ENCODE assay signal across 15 cellular contexts in the genomic region with DNA sequence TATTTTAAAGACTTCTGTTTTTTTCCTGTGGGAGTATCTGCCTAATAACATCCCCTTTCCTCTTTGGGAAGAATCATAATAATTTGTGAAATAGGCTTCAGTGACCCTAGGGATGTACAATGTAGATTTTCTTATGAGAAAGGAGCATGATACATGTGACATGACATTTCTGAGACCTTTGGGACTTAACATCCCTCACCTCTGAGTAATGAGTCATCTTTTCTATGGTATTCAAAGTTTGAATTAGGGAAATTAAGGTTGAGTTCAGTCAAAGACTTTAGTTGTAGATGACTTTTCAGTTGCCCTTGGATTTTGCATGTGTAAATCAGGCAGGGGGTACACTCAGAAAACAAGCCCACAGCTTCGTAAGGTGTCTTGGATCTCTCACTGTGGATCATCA. TPM values are rescaled to one million over a fixed set of nuclear protein-coding genes. Genes with fewer than 3 reads are reported as not detected.
DNase-seq lines count a peak whose midpoint lies in the region; ATAC-seq and TF ChIP-seq lines count a peak whose summit lies in the region.
"Had no signal": no experiment of that assay in that cellular context is flagged by ENCODE, and none has a peak within 500 bp of the region (broad histone marks: within the 10 kb centered on the region; RNA-seq: fewer than 3 reads in every experiment).

No MANE protein-coding gene starts in this region.

- peak; percentile 71 to 95 for ATAC-seq in activated naive CD4-positive, alpha-beta T cell treated with anti-CD3 and anti-CD28 coated beads, Interleukin-2, amount 50 U/mL, for 72 hours
- no peak for ATAC-seq in central memory CD8-positive, alpha-beta T cell (replicated peaks; ENCODE audit: extremely low read depth, poor library complexity, severe bottlenecking)
- no peak for ATAC-seq in esophagus mucosa

- 94 to 100% methylated on average over 1 of the region's 1 CpG for WGBS in tibial nerve, 2 donors

- no peak for DNase-seq in activated naive CD4-positive, alpha-beta T cell treated with anti-CD3 and anti-CD28 coated beads, Interleukin-2, amount 50 U/mL, for 72 hours (ENCODE audit: low spot score in 2 of 2)
- DNase-seq in activated naive CD4-positive, alpha-beta T cell treated with anti-CD3 and anti-CD28 coated beads, Interleukin-2, amount 50 U/mL, for 16 hours: no peak
- no peak for DNase-seq in central memory CD8-positive, alpha-beta T cell (ENCODE audit: low spot score in 2 of 2)
- DNase-seq in tibial nerve (ENCODE audit: low spot score in 2 of 2) (no peak), NCI-H748 treated with DMSO at 0.1 percent for 48 hours (lab: John Stamatoyannopoulos, UW) (no peak), GM19238 (ENCODE audit: insufficient read length, low spot score) (no peak)
- DNase-seq: activated CD4-positive, alpha-beta T cell treated with anti-CD3 and anti-CD28 coated beads for 48 hours; immature natural killer cell; NCI-H1105; NCI-H82 had no signal

- H3K4me1 ChIP-seq in muscle layer of duodenum (ENCODE audit: control insufficient read depth in 1 of 2, insufficient read depth in 2 of 2, low read length in 2 of 2) (peaks cover 20 to 27% of the 10 kb centered on the region in 2 donors), tibial nerve (peaks cover 0 to 83% (median 27%) of the 10 kb centered on the region in 4 donors)

- no peak for TF ChIP-seq EP300 in tibial nerve (IDR thresholded peaks at IDR 0.05)

- peaks cover 0 to 7% of the 10 kb centered on the region in 2 donors for H3K36me3 Mint-ChIP-seq in activated naive CD4-positive, alpha-beta T cell treated with anti-CD3 and anti-CD28 coated beads, Interleukin-2, amount 50 U/mL, for 72 hours
- H3K36me3 Mint-ChIP-seq in central memory CD8-positive, alpha-beta T cell (ENCODE audit: insufficient read depth): peaks cover 4% of the 10 kb centered on the region

- H3K9me3 ChIP-seq in muscle layer of duodenum (ENCODE audit: control insufficient read depth in 1 of 2, low read length in 2 of 2) (no peaks in the 10 kb centered on the region), tibial nerve (no peaks in the 10 kb centered on the region)

- H3K27ac Mint-ChIP-seq in activated naive CD4-positive, alpha-beta T cell treated with anti-CD3 and anti-CD28 coated beads, Interleukin-2, amount 50 U/mL, for 72 hours: peak overlapping the region in 1 of 2 donors; percentile 58
- peak overlapping the region; percentile 59 for H3K27ac Mint-ChIP-seq in central memory CD8-positive, alpha-beta T cell (ENCODE audit: low read depth)

- H3K27ac ChIP-seq in muscle layer of duodenum (ENCODE audit: low read length): peak overlapping the region; percentile 71
- peak overlapping the region; percentile 27 to 78 (median 60) for H3K27ac ChIP-seq in tibial nerve
- H3K27ac ChIP-seq: epithelial cell of prostate, SK-N-MC had no signal

- no peaks in the 10 kb centered on the region for H3K36me3 ChIP-seq in muscle layer of duodenum (ENCODE audit: control insufficient read depth in 1 of 2, insufficient read depth in 2 of 2, low read length in 2 of 2)
- no peaks in the 10 kb centered on the region for H3K36me3 ChIP-seq in tibial nerve

- no peak for TF ChIP-seq CTCF in tibial nerve (IDR thresholded peaks at IDR 0.05)

- H3K4me3 ChIP-seq in muscle layer of duodenum (ENCODE audit: low read depth in 1 of 2, low read length in 2 of 2) (no peak overlapping the region), tibial nerve (no peak overlapping the region)
- H3K4me3 ChIP-seq: SK-N-MC had no signal

- H3K27me3 Mint-ChIP-seq in central memory CD8-positive, alpha-beta T cell: no peaks in the 10 kb centered on the region

- no peaks in the 10 kb centered on the region for H3K9me3 Mint-ChIP-seq in activated naive CD4-positive, alpha-beta T cell treated with anti-CD3 and anti-CD28 coated beads, Interleukin-2, amount 50 U/mL, for 72 hours
- H3K9me3 Mint-ChIP-seq in central memory CD8-positive, alpha-beta T cell: no peaks in the 10 kb centered on the region
- H3K9me3 Mint-ChIP-seq: immature natural killer cell, neural crest cell had no signal

- no peak overlapping the region for H3K4me3 Mint-ChIP-seq in central memory CD8-positive, alpha-beta T cell
- H3K4me3 Mint-ChIP-seq: immature natural killer cell, neural crest cell had no signal

- no peak for TF ChIP-seq POLR2A in tibial nerve (IDR thresholded peaks at IDR 0.05)

- H3K27me3 ChIP-seq in muscle layer of duodenum (ENCODE audit: low read depth, low read length) (no peaks in the 10 kb centered on the region), tibial nerve (no peaks in the 10 kb centered on the region)

- peaks cover 5% of the 10 kb centered on the region for H3K4me1 Mint-ChIP-seq in central memory CD8-positive, alpha-beta T cell

RNA-seq across cellular contexts. Expression of a gene that starts 14.3 kb away (rescaled TPM):
- 10 to 100 TPM; 21.2 to 34.5 TPM for total RNA-seq in activated naive CD4-positive, alpha-beta T cell treated with anti-CD3 and anti-CD28 coated beads, Interleukin-2, amount 50 U/mL, for 72 hours
- total RNA-seq in tibial nerve (10 to 100 TPM; 43.5 to 61.7 (median 48.9) TPM), esophagus mucosa (3.7 TPM)

RNA-seq across cellular contexts. Expression of a gene that starts 43.1 kb away (rescaled TPM):
- 100 to 1,000 TPM; 222 to 246 TPM for total RNA-seq in activated naive CD4-positive, alpha-beta T cell treated with anti-CD3 and anti-CD28 coated beads, Interleukin-2, amount 50 U/mL, for 72 hours
- total RNA-seq in tibial nerve (10 to 100 TPM; 79.5 to 93.3 (median 84.2) TPM), esophagus mucosa (72.1 TPM)

RNA-seq across cellular contexts. Expression of a gene that starts 56.2 kb away (rescaled TPM):
- total RNA-seq in activated naive CD4-positive, alpha-beta T cell treated with anti-CD3 and anti-CD28 coated beads, Interleukin-2, amount 50 U/mL, for 72 hours: 10 to 100 TPM; 36.4 to 40.2 TPM
- total RNA-seq in tibial nerve (100 to 1,000 TPM in 1 of 4 donors, 10 to 100 TPM in 3; 12.7 to 301 (median 19.1) TPM), esophagus mucosa (18.3 TPM)

Comparison
In these comparisons a context has a peak if more than half of its experiments do, and no peak if none do; other contexts are left out.
1. ATAC-seq: peak in activated naive CD4-positive, alpha-beta T cell treated with anti-CD3 and anti-CD28 coated beads, Interleukin-2, amount 50 U/mL, for 72 hours (2 of 2); none in central memory CD8-positive, alpha-beta T cell (single experiment) and esophagus mucosa (single experiment).